14 cellular contexts compared by ENCODE assay signal in the genomic region with DNA sequence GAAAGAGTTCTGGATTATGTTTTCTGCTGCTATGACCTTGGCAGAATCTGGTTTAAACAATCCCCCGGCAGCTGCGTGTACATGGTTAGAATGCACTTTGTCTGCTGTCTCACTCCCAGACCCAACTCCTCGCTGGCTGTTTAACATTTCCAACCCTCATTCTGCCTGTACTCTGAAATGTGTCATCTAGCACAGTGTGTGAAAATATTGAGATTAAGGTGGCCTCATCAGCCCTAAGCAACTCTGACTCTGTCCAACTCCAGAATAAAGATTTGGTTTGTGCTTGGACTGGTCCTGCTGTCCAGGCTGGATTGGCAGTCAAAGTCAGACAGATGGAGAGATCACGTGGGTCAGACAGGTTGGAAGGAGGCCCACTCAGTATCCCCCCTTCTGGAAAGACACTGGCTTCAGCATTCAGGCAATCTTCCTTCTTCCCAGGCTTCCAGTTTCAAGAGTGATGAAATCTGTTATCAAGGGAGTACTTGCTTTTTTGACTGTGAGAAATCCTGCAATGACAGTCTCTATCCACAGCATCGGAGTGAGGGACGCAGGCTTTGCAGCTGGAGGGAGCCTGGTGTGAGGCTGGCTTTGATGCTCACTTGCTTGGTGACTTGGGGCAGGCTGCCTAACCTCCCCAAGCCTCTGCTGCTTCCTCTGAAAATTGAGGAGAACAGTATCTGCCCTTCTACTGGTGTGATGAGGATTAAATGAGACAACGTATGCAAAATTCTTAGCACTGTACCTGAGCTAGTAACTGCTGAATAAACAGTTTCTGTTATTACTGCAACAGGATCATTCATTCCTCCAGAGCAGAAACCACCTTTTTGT. TPM values are rescaled to one million over a fixed set of nuclear protein-coding genes. Genes with fewer than 3 reads are reported as not detected.
DNase-seq lines count a peak whose midpoint lies in the region; ATAC-seq, FAIRE-seq and TF ChIP-seq lines count a peak whose summit lies in the region.
"Had no signal": no experiment of that assay in that cellular context is flagged by ENCODE, and none has a peak within 500 bp of the region (broad histone marks: within the 10 kb centered on the region; RNA-seq: fewer than 3 reads in every experiment).

No MANE protein-coding gene starts in this region.

- TF ChIP-seq CTCF in GM23338 (conservative IDR thresholded peaks at IDR 0.05; ENCODE audit: low read depth in 2 of 2) (no peak), K562 (IDR thresholded peaks at IDR 0.05 in 2 of 3, conservative IDR thresholded peaks at IDR 0.05 in 1 of 3; ENCODE audit: insufficient read depth in 2 of 3, low read depth in 1 of 3, low read length in 3 of 3) (no peak), sigmoid colon (IDR thresholded peaks at IDR 0.05) (no peak), GM20000 (IDR thresholded peaks at IDR 0.05; ENCODE audit: extremely low read depth, missing control alignments) (no peak), kidney (IDR thresholded peaks at IDR 0.05; ENCODE audit: borderline replicate concordance, extremely low read depth, insufficient read depth) (no peak)

- no peaks in the 10 kb centered on the region; the same call in 1 of the 2 replicates for H3K9me2 ChIP-seq in GM23338 (ENCODE audit: insufficient read depth)

- POLR2A ChIA-PET in K562 (lab: Yijun Ruan, JAX), result no interaction called here

- H3K4me1 Mint-ChIP-seq in GM23338, result peaks cover 23% of the 10 kb centered on the region
- H3K4me1 Mint-ChIP-seq: B cell, naive B cell had no signal

- peaks cover 4% of the 10 kb centered on the region for H3K27me3 Mint-ChIP-seq in GM23338 (ENCODE audit: insufficient read depth, low read depth, poor library complexity)

- no peak overlapping the region for H2AFZ ChIP-seq in GM23338
- no peak overlapping the region for H2AFZ ChIP-seq in K562 (ENCODE audit: low read depth, low read length)

- H3K4me3 ChIP-seq in GM23338 (no peak overlapping the region), K562 (no peak overlapping the region), sigmoid colon (no peak overlapping the region), kidney (ENCODE audit: low read length in 2 of 2) (no peak overlapping the region)

- TF ChIP-seq POLR2A in K562 (conservative IDR thresholded peaks at IDR 0.05) (no peak), sigmoid colon (IDR thresholded peaks at IDR 0.05) (no peak)

- H3K27ac ChIP-seq in GM23338 (ENCODE audit: low read depth), result no peak overlapping the region
- no peak overlapping the region for H3K27ac ChIP-seq in K562 (ENCODE audit: extremely low read depth, low read depth, low read length)
- peak overlapping the region; percentile 59 to 75 (median 66) for H3K27ac ChIP-seq in sigmoid colon
- no peak overlapping the region for H3K27ac ChIP-seq in kidney (ENCODE audit: low read depth in 2 of 2, low read length in 2 of 2)

- H3K4me1 ChIP-seq in GM23338 (ENCODE audit: insufficient read depth) (peaks cover 10% of the 10 kb centered on the region), K562 (replicated peaks in 1 of 2; ENCODE audit: control insufficient read depth in 2 of 2, insufficient read depth in 2 of 2, low read length in 2 of 2) (no peaks in the 10 kb centered on the region), sigmoid colon (peaks cover 0 to 54% (median 49%) of the 10 kb centered on the region in 4 donors), kidney (ENCODE audit: control insufficient read depth in 1 of 2, insufficient read depth in 1 of 2, low read depth in 1 of 2, low read length in 2 of 2) (peaks cover 21 to 41% of the 10 kb centered on the region in 2 donors)

- no peaks in the 10 kb centered on the region for H3K9me1 ChIP-seq in K562 (ENCODE audit: control insufficient read depth, insufficient read depth, low read length)

- H3K36me3 ChIP-seq in GM23338 (ENCODE audit: insufficient read depth) (no peaks in the 10 kb centered on the region), K562 (ENCODE audit: control insufficient read depth, insufficient read depth, low read length) (no peaks in the 10 kb centered on the region), sigmoid colon (no peaks in the 10 kb centered on the region), kidney (ENCODE audit: control insufficient read depth in 1 of 2, insufficient read depth in 2 of 2, low read length in 2 of 2) (no peaks in the 10 kb centered on the region)

- H3K9me3 ChIP-seq in K562 (replicated peaks; ENCODE audit: control insufficient read depth, insufficient read depth, low read depth, low read length) (no peaks in the 10 kb centered on the region), sigmoid colon (no peaks in the 10 kb centered on the region), kidney (ENCODE audit: control insufficient read depth in 1 of 2, low read length in 2 of 2) (no peaks in the 10 kb centered on the region)

- CTCF ChIA-PET in K562 (lab: Yijun Ruan, JAX; ENCODE audit: low intra/inter-chr PET ratio), result no interaction called here

- no peak overlapping the region for H3K4me3 Mint-ChIP-seq in GM23338
- H3K4me3 Mint-ChIP-seq: B cell, naive B cell had no signal

- H3K36me3 Mint-ChIP-seq in GM23338 (ENCODE audit: low read depth), result no peaks in the 10 kb centered on the region
- H3K36me3 Mint-ChIP-seq: naive B cell had no signal

- TF ChIP-seq EP300 in K562 (IDR thresholded peaks at IDR 0.05; ENCODE audit: low read length) (no peak), sigmoid colon (IDR thresholded peaks at IDR 0.05) (no peak)

- 13% methylated on average over 7 of the region's 7 CpGs for WGBS in K562 (ENCODE audit: insufficient coverage, low coverage, missing lambda C conversion rate)
- WGBS in sigmoid colon, 2 donors, result 75 to 83% methylated on average over 7 of the region's 7 CpGs

- H3K9me3 Mint-ChIP-seq in GM23338, result no peaks in the 10 kb centered on the region
- H3K9me3 Mint-ChIP-seq: naive B cell had no signal

- no peak for DNase-seq in GM23338 (ENCODE audit: low spot score)
- DNase-seq in K562 (ENCODE audit: extremely low read depth in 1 of 4, low spot score in 3 of 4), result no peak
- DNase-seq in hypothalamus (lab: John Stamatoyannopoulos, UW), result peak in 29 of 51 donors; percentile 4 to 70 (median 40)
- peak; percentile 82 for DNase-seq in sigmoid colon
- DNase-seq in GM20000 (ENCODE audit: low spot score), result no peak
- DNase-seq in kidney, result no peak
- DNase-seq: effector CD8-positive, alpha-beta T cell; GDM1; naive B cell; NCI-H2227 treated with DMSO at 0.1 percent for 48 hours; SHP77 had no signal

- H3K9ac ChIP-seq in K562 (ENCODE audit: insufficient read depth in 1 of 2, low read depth in 2 of 2, low read length in 2 of 2) (no peak overlapping the region), kidney (ENCODE audit: low read length in 2 of 2) (peak overlapping the region in 1 of 2 donors; percentile 19)

- no peaks in the 10 kb centered on the region for H3K27me3 ChIP-seq in GM23338 (ENCODE audit: insufficient read depth)
- peaks cover 6 to 27% of the 10 kb centered on the region in 2 experiments; a peak in 3 of 5 replicates for H3K27me3 ChIP-seq in K562 (ENCODE audit: control insufficient read depth in 2 of 2, insufficient read depth in 2 of 2, low read length in 2 of 2)
- no peaks in the 10 kb centered on the region for H3K27me3 ChIP-seq in sigmoid colon

- ATAC-seq in GM23338 (peak; percentile 40), K562 (no peak), GM21360 (IDR thresholded peaks at IDR 0.05; ENCODE audit: unreplicated experiment) (no peak), GM21515 (IDR thresholded peaks at IDR 0.05; ENCODE audit: unreplicated experiment) (no peak)

- H3K27ac Mint-ChIP-seq in GM23338, result no peak overlapping the region
- H3K27ac Mint-ChIP-seq: B cell, naive B cell had no signal

- TF ChIP-seq RAD21 in K562 (CRISPR knock-in tag; conservative IDR thresholded peaks at IDR 0.05 in 1 of 2, IDR thresholded peaks at IDR 0.05 in 1 of 2), result no peak

- H3F3A ChIP-seq in GM23338 (replicated peaks; ENCODE audit: low read depth), result no peaks in the 10 kb centered on the region

- intact Hi-C loops in K562 (cut with micrococcal nuclease) (no loop called here), sigmoid colon (cut with DNase I) (no loop called here), kidney (cut with DNase I) (no loop called here)

- no peak for FAIRE-seq in K562 (lab: Jason Lieb, UNC)
- FAIRE-seq in kidney (lab: Jason Lieb, UNC), result no peak

- H4K20me1 ChIP-seq in GM23338 (replicated peaks; ENCODE audit: insufficient read depth) (no peaks in the 10 kb centered on the region; the same call in 1 of the 2 replicates), K562 (replicated peaks; ENCODE audit: control insufficient read depth, insufficient read depth, low read length) (no peaks in the 10 kb centered on the region)

- H3K79me2 ChIP-seq in GM23338 (replicated peaks; ENCODE audit: insufficient read depth) (no peaks in the 10 kb centered on the region; the same call in 1 of the 2 replicates), K562 (ENCODE audit: control insufficient read depth, insufficient read depth, low read length) (no peaks in the 10 kb centered on the region)

- H3K4me2 ChIP-seq in GM23338 (no peak overlapping the region), K562 (ENCODE audit: insufficient read depth, low read length) (no peak overlapping the region)

- BruUV-seq in K562 (replicated peaks; lab: Mats Ljungman, UMichigan), result no TSS peak

- in situ Hi-C loops in K562 (cut with MboI), result loop anchor here (25.0 kb wide), 1 partner anchor 491 kb away; no protein-coding TSS in a partner anchor

RNA-seq across cellular contexts. Expression of a gene that starts 29.8 kb away (rescaled TPM):
- 9.9 and 12.1 TPM in 2 replicates for total RNA-seq in GM23338 (2014; rRNA removed; shearing (Covaris generic))
- polyA plus RNA-seq in GM23338 (2016; fragmentation: Nextera tagmentation; extraction: Ambion mirVana) (2.6 and 3.1 TPM in 2 replicates), K562 (2011; rRNA removed) (0.09 and 0.18 TPM in 2 replicates), K562 (2014; fragmentation: Illumina TruSeq; extraction: Trizol) (0.12 and 0.14 TPM in 2 replicates), K562 (2014; fragmentation: Nextera tagmentation; extraction: Ambion mirVana) (under 1 TPM in 1 of 2 experiments, not detected in 1; 0.03 TPM), K562 (2014; rRNA removed) (0.04 and 0.07 TPM in 2 replicates), sigmoid colon (10 to 100 TPM in 1 of 3 donors, 1 to 10 TPM in 2; 5.4 to 12.9 (median 8.2) TPM), kidney (ENCODE audit: insufficient read depth, low read depth, low replicate concordance) (7.6 TPM)
- 0.07 and 0.76 TPM in 2 replicates for total RNA-seq in K562 (2011; cell fraction: chromatin; rRNA removed; ENCODE audit: low replicate concordance)
- 0.53 and 0.83 TPM in 2 replicates for total RNA-seq in K562 (2011; cell fraction: nucleolus; rRNA removed)
- 0.15 and 0.22 TPM in 2 replicates for total RNA-seq in K562 (2011; cell fraction: nucleoplasm; rRNA removed)
- total RNA-seq in K562 (2014; rRNA removed) (0.18 TPM in 1 of 2 replicates, not detected in the other), K562 (2014; rRNA removed; fragmentation: Illumina TruSeq; extraction: Trizol) (not detected in 2 replicates), K562 (2015; rRNA removed; fragmentation: Illumina TruSeq; extraction: Trizol) (0.04 TPM in 2 replicates), K562 (2021) (0.13 and 0.29 TPM in 2 replicates), sigmoid colon (1 to 10 TPM; 1.3 to 2.5 (median 2.1) TPM), kidney (22.1 TPM)
- 0.09 and 0.30 TPM in 2 replicates for polyA plus RNA-seq in K562 (2011; cell fraction: cytosol; rRNA removed)
- 0.28 and 0.80 TPM in 2 replicates for polyA plus RNA-seq in K562 (2011; cell fraction: nucleus; rRNA removed)
- polyA plus RNA-seq in K562 (2012), result 0.22 and 0.31 TPM in 2 replicates
- 0.06 and 0.21 TPM in 2 replicates for polyA minus RNA-seq in K562 (2011; rRNA and poly(A)+ RNA removed)
- not detected in 2 replicates for polyA minus RNA-seq in K562 (2011; cell fraction: cytosol; rRNA and poly(A)+ RNA removed)
- 0.33 and 0.40 TPM in 2 replicates for polyA minus RNA-seq in K562 (2011; cell fraction: nucleus; rRNA and poly(A)+ RNA removed)

Comparison
In these comparisons a context has a peak if more than half of its experiments do, and no peak if none do; other contexts are left out.
1. DNase-seq: peak in hypothalamus (29 of 51) and sigmoid colon (single experiment); none in GM23338 (single experiment), K562 (0 of 4), GM20000 (single experiment) and kidney (single experiment).
2. H3K27ac ChIP-seq: peak in sigmoid colon (4 of 4); none in GM23338 (single experiment), K562 (single experiment) and kidney (0 of 2).